In genomic region chr4:67712650-67713530, GRCh38 we compare ENCODE assay signal across 1 cellular context.
TF ChIP-seq lines count a peak whose summit lies in the region.

No MANE protein-coding gene starts in this region.

TF ChIP-seq in endothelial cell of umbilical vein, 7 proteins besides CTCF, POLR2A, EP300 and RAD21:
- TF ChIP-seq FOS (IDR thresholded peaks at IDR 0.05; ENCODE audit: borderline replicate concordance, insufficient read depth, low read length) (no peak), MAX (IDR thresholded peaks at IDR 0.05; ENCODE audit: insufficient read depth, insufficient read length) (no peak), JUN (IDR thresholded peaks at IDR 0.05; ENCODE audit: borderline replicate concordance, insufficient read depth, insufficient read length, low read depth) (no peak), EZH2 (IDR thresholded peaks at IDR 0.05; ENCODE audit: borderline replicate concordance, low read depth, low read length, severe bottlenecking) (no peak), MYC (IDR thresholded peaks at IDR 0.05; ENCODE audit: low read depth, low read length) (no peak), GATA2 (IDR thresholded peaks at IDR 0.05; ENCODE audit: insufficient read depth, insufficient read length, low read depth, low read length) (no peak)
